ENCODE assay signal across 24 cellular contexts in genomic region chr12:34166427-34167060, GRCh38.
"Had no signal": no experiment of that assay in that cellular context is flagged by ENCODE, and none has a peak within 500 bp of the region (broad histone marks: within the 10 kb centered on the region; RNA-seq: fewer than 3 reads in every experiment).

No MANE protein-coding gene starts in this region.

- H3K36me3 ChIP-seq: heart right ventricle, left ventricle myocardium inferior, neural progenitor cell, pancreas, prostate gland, suprapubic skin, thoracic aorta, tibial artery had no signal

- H3K9me3 Mint-ChIP-seq: naive B cell; natural killer cell; stimulated activated memory B cell treated with anti-CD40 and anti-IgM and Interleukin-4, amounts not matched to agents 10 μg/mL and 1 μg/mL and 100 μg/mL, for 72 hours had no signal

- FAIRE-seq: keratinocyte, pancreas had no signal

- H3K27me3 Mint-ChIP-seq: naive B cell; stimulated activated memory B cell treated with anti-CD40 and anti-IgM and Interleukin-4, amounts not matched to agents 10 μg/mL and 1 μg/mL and 100 μg/mL, for 72 hours had no signal

- H3K27ac Mint-ChIP-seq: mesothelial cell of epicardium; natural killer cell; nephron progenitor cell; neural progenitor cell; stimulated activated memory B cell treated with anti-CD40 and anti-IgM and Interleukin-4, amounts not matched to agents 10 μg/mL and 1 μg/mL and 100 μg/mL, for 72 hours had no signal

- H3K4me3 Mint-ChIP-seq: mesothelial cell of epicardium; naive B cell; natural killer cell; nephron progenitor cell; neural progenitor cell; stimulated activated memory B cell treated with anti-CD40 and anti-IgM and Interleukin-4, amounts not matched to agents 10 μg/mL and 1 μg/mL and 100 μg/mL, for 72 hours had no signal

- H3K27me3 ChIP-seq: heart right ventricle, hepatocyte, neural progenitor cell, pancreas, suprapubic skin, tibial artery had no signal

- H3K27ac ChIP-seq: heart right ventricle, hepatocyte, left ventricle myocardium inferior, neural progenitor cell, pancreas, prostate gland, skin epidermis, suprapubic skin, thoracic aorta, tibial artery had no signal

- H3K4me1 Mint-ChIP-seq: mesothelial cell of epicardium; naive B cell; natural killer cell; nephron progenitor cell; neural progenitor cell; stimulated activated memory B cell treated with anti-CD40 and anti-IgM and Interleukin-4, amounts not matched to agents 10 μg/mL and 1 μg/mL and 100 μg/mL, for 72 hours had no signal

- H3K9me3 ChIP-seq: heart right ventricle, left ventricle myocardium inferior, pancreas, prostate gland, suprapubic skin, thoracic aorta, tibial artery had no signal

- H3K4me3 ChIP-seq: heart right ventricle, hepatocyte, left ventricle myocardium inferior, lung, neural progenitor cell, pancreas, prostate gland, skin epidermis, suprapubic skin, thoracic aorta, tibial artery had no signal

- ATAC-seq: heart right ventricle; natural killer cell; pancreas; right cardiac atrium; sciatic nerve; stimulated activated memory B cell treated with anti-CD40 and anti-IgM and Interleukin-4, amounts not matched to agents 10 μg/mL and 1 μg/mL and 100 μg/mL, for 72 hours had no signal

- H3K9ac ChIP-seq: neural progenitor cell had no signal

- DNase-seq: heart right ventricle; left ventricle myocardium inferior; mesendoderm; naive B cell; natural killer cell; nephron progenitor cell; retina; stimulated activated CD4-positive, alpha-beta T cell treated with anti-CD3 and anti-CD28 coated beads, Interleukin-4, amount 100 ng/mL, for 24 hours; stimulated activated naive CD4-positive, alpha-beta T cell treated with Interleukin-2 at 50 U/mL for 16 hours; tibial artery; trophoblast cell had no signal

- H3K4me1 ChIP-seq: heart right ventricle, left ventricle myocardium inferior, neural progenitor cell, pancreas, prostate gland, suprapubic skin, tibial artery had no signal
